ENCODE assay signal across 1 cellular context in genomic region chr14:97846156-97846555, GRCh38.
TF ChIP-seq lines count a peak whose summit lies in the region.

No MANE protein-coding gene starts in this region.

TF ChIP-seq in HepG2, 621 proteins besides CTCF, POLR2A, EP300 and RAD21 (continued from another document):
- 0 out of 2 replicates have a peak, but pooled peaks have one; percentile 10 for TF ChIP-seq ATM (IDR thresholded peaks at IDR 0.05; ENCODE audit: borderline replicate concordance)
- no peak for TF ChIP-seq TCF12 (IDR thresholded peaks at IDR 0.05)
- TF ChIP-seq TCF12 (CRISPR knock-in tag; IDR thresholded peaks at IDR 0.05): no peak
- TF ChIP-seq FOSL1 (CRISPR knock-in tag; IDR thresholded peaks at IDR 0.05; ENCODE audit: borderline replicate concordance): no peak
- TF ChIP-seq ZSCAN21 (CRISPR knock-in tag; IDR thresholded peaks at IDR 0.05; ENCODE audit: borderline replicate concordance): no peak
- no peak for TF ChIP-seq ZNF414 (CRISPR knock-in tag; IDR thresholded peaks at IDR 0.05)
- peak; percentile 57; the same call in 1 of the 2 replicates for TF ChIP-seq CREB1 (IDR thresholded peaks at IDR 0.05)
- no peak for TF ChIP-seq CREB1 (CRISPR knock-in tag; IDR thresholded peaks at IDR 0.05)
- peak; percentile 26; the same call in 1 of the 2 replicates for TF ChIP-seq TRIM22 (IDR thresholded peaks at IDR 0.05)
- TF ChIP-seq ZFP36 (IDR thresholded peaks at IDR 0.05; ENCODE audit: borderline replicate concordance, low read depth, low read length, partially characterized antibody): no peak
- no peak for TF ChIP-seq PRDM15 (CRISPR knock-in tag; IDR thresholded peaks at IDR 0.05)
- TF ChIP-seq ZNF20 (CRISPR knock-in tag; IDR thresholded peaks at IDR 0.05): no peak
TF ChIP-seq in HepG2: peak in this region for 5.
